19 cellular contexts compared by ENCODE assay signal in the genomic region with DNA sequence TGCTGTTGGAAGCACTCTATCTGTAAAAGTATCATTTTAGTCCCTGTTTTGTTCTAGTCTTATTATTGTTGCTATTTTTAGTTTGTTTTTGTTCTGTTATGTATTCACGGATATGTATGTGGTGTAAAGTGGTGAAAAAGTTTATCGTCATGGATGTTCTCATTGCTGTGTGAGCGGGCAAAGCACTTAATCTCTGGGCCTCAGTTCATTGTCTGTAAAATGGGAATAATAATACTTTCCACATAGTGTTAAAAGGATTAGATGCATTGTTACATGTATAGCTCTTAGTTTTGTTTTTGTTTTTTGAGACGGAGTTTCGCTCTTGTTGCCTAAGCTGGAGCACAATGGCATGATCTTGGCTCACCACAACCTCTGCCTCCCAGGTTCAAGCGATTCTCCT. TPM values are rescaled to one million over a fixed set of nuclear protein-coding genes. Genes with fewer than 3 reads are reported as not detected.
DNase-seq lines count a peak whose midpoint lies in the region; ATAC-seq and TF ChIP-seq lines count a peak whose summit lies in the region.
"Had no signal": no experiment of that assay in that cellular context is flagged by ENCODE, and none has a peak within 500 bp of the region (broad histone marks: within the 10 kb centered on the region; RNA-seq: fewer than 3 reads in every experiment).

No MANE protein-coding gene starts in this region.

- H2BK5ac ChIP-seq in trophoblast cell (ENCODE audit: low read depth, low read length, poor library complexity), result no peak overlapping the region

- H3K14ac ChIP-seq in trophoblast cell (ENCODE audit: low read length), result no peak overlapping the region

- H4K12ac ChIP-seq in trophoblast cell (ENCODE audit: low read depth, low read length), result no peak overlapping the region

- H3K27me3 Mint-ChIP-seq in activated T-cell treated with anti-CD3 and anti-CD28 coated beads, Interleukin-2, amount 50 U/mL, for 24 hours, result no peaks in the 10 kb centered on the region
- H3K27me3 Mint-ChIP-seq in Caco-2 (ENCODE audit: insufficient read depth, unreplicated experiment) (no peaks in the 10 kb centered on the region), activated B cell treated with CpG ODN at 0.5 μM for 24 hours (no peaks in the 10 kb centered on the region)

- H3K79me1 ChIP-seq in trophoblast cell (ENCODE audit: low read length), result no peaks in the 10 kb centered on the region

- no peaks in the 10 kb centered on the region; the same call in 1 of the 2 replicates for H3K36me3 ChIP-seq in Caco-2 (ENCODE audit: control insufficient read depth, insufficient read depth, low read length)
- peaks cover 4 to 7% of the 10 kb centered on the region in 2 experiments for H3K36me3 ChIP-seq in trophoblast cell (ENCODE audit: control insufficient read depth in 1 of 2, insufficient read depth in 2 of 2, low read length in 2 of 2)

- POLR2A ChIA-PET in Caco-2 (lab: Charles Lee), result no interaction called here
- POLR2A ChIA-PET in activated B cell treated with CpG ODN at 0.5 μM for 24 hours (lab: Charles Lee), result no interaction called here

- no peaks in the 10 kb centered on the region for H3K9me3 Mint-ChIP-seq in activated T-cell treated with anti-CD3 and anti-CD28 coated beads, Interleukin-2, amount 50 U/mL, for 24 hours
- H3K9me3 Mint-ChIP-seq in Caco-2 (ENCODE audit: unreplicated experiment) (no peaks in the 10 kb centered on the region), activated B cell treated with CpG ODN at 0.5 μM for 24 hours (no peaks in the 10 kb centered on the region)

- H3K4me1 Mint-ChIP-seq in activated T-cell treated with anti-CD3 and anti-CD28 coated beads, Interleukin-2, amount 50 U/mL, for 24 hours (ENCODE audit: low read depth), result peaks cover 45% of the 10 kb centered on the region
- H3K4me1 Mint-ChIP-seq in Caco-2 (ENCODE audit: low read depth, unreplicated experiment) (no peaks in the 10 kb centered on the region), activated B cell treated with CpG ODN at 0.5 μM for 24 hours (peaks cover 24% of the 10 kb centered on the region)

- H3K23ac ChIP-seq in trophoblast cell (ENCODE audit: low read length), result no peak overlapping the region

- WGBS in trophoblast cell (ENCODE audit: extremely low coverage, insufficient coverage, insufficient read length), result no CpG with 5 or more reads among the region's 6 CpGs

- no peak overlapping the region for H4K91ac ChIP-seq in trophoblast cell (ENCODE audit: low read depth, low read length)

- H3K27ac ChIP-seq in trophoblast cell (ENCODE audit: low read depth, low read length), result no peak overlapping the region
- H3K27ac ChIP-seq: Peyer's patch had no signal

- H3K4me1 ChIP-seq in Caco-2 (no peaks in the 10 kb centered on the region), trophoblast cell (ENCODE audit: control insufficient read depth in 1 of 2, insufficient read depth in 2 of 2, low read length in 2 of 2) (no peaks in the 10 kb centered on the region)
- H3K4me1 ChIP-seq: Peyer's patch had no signal

- CTCF ChIA-PET in Caco-2 (lab: Charles Lee) (no interaction called here), activated B cell treated with CpG ODN at 0.5 μM for 24 hours (lab: Charles Lee) (no interaction called here)

- H3K4me3 ChIP-seq in Caco-2 (ENCODE audit: low read depth, low read length) (no peak overlapping the region), trophoblast cell (ENCODE audit: low read depth, low read length) (no peak overlapping the region)
- H3K4me3 ChIP-seq: Peyer's patch had no signal

- peaks cover 51% of the 10 kb centered on the region for H3K36me3 Mint-ChIP-seq in activated T-cell treated with anti-CD3 and anti-CD28 coated beads, Interleukin-2, amount 50 U/mL, for 24 hours (ENCODE audit: low read depth)
- H3K36me3 Mint-ChIP-seq in Caco-2 (ENCODE audit: insufficient read depth, unreplicated experiment) (peaks cover 30% of the 10 kb centered on the region), activated B cell treated with CpG ODN at 0.5 μM for 24 hours (ENCODE audit: low read depth) (peaks cover 30% of the 10 kb centered on the region)

- ATAC-seq in activated B cell treated with CpG ODN at 0.5 μM for 24 hours (ENCODE audit: low read depth), result no peak
- ATAC-seq in HG03439 (IDR thresholded peaks at IDR 0.05; ENCODE audit: unreplicated experiment), result no peak
- ATAC-seq in HG03175 (IDR thresholded peaks at IDR 0.05; ENCODE audit: unreplicated experiment), result no peak
- ATAC-seq: HCT116 had no signal

- H3K4me2 ChIP-seq in trophoblast cell (ENCODE audit: low read length), result no peak overlapping the region

- no peak overlapping the region for H2AFZ ChIP-seq in trophoblast cell (ENCODE audit: insufficient read depth, low read length, poor library complexity)

- no peak for TF ChIP-seq CTCF in Caco-2 (IDR thresholded peaks at IDR 0.05; ENCODE audit: insufficient read depth in 1 of 2, low read depth in 1 of 2, low read length in 1 of 2, severe bottlenecking in 1 of 2, unreplicated experiment in 1 of 2)
- no peak for TF ChIP-seq CTCF in activated B cell treated with CpG ODN at 0.5 μM for 24 hours (IDR thresholded peaks at IDR 0.05)

- H3K79me2 ChIP-seq in trophoblast cell (ENCODE audit: control insufficient read depth, insufficient read depth, low read length, poor library complexity), result peaks cover 7% of the 10 kb centered on the region

- no peak overlapping the region for H2BK12ac ChIP-seq in trophoblast cell (ENCODE audit: low read length)

- no peak for DNase-seq in activated T-cell treated with anti-CD3 and anti-CD28 coated beads, Interleukin-2, amount 50 U/mL, for 24 hours
- no peak for DNase-seq in activated T-cell treated with anti-CD3 and anti-CD28 coated beads for 4 hours
- no peak for DNase-seq in Caco-2
- DNase-seq in activated B cell treated with CpG ODN at 0.5 μM for 24 hours, result no peak
- DNase-seq in trophoblast cell, result no peak
- no peak for DNase-seq in cardiac septum (ENCODE audit: low spot score)
- DNase-seq: 8988T, DMS53, GOT3, KBM-7, MM.1S, NCI-H2029, NCI-H446, NCI-H524 treated with DMSO at 0.1 percent for 48 hours, Peyer's patch, SHP77 treated with DMSO at 0.1 percent for 48 hours had no signal

- no peaks in the 10 kb centered on the region for H3K9me3 ChIP-seq in Caco-2
- no peaks in the 10 kb centered on the region for H3K9me3 ChIP-seq in trophoblast cell (ENCODE audit: insufficient read depth, low read depth, low read length)
- H3K9me3 ChIP-seq: Peyer's patch had no signal

- intact Hi-C loops in Caco-2 (cut with micrococcal nuclease; ENCODE audit: unreplicated experiment), result no loop called here
- intact Hi-C loops in activated B cell treated with CpG ODN at 0.5 μM for 24 hours (cut with micrococcal nuclease), result no loop called here
- intact Hi-C loops in cardiac septum (cut with DNase I), result no loop called here

- H3K27me3 ChIP-seq in Caco-2 (replicated peaks; ENCODE audit: control insufficient read depth, insufficient read depth, low read length), result no peaks in the 10 kb centered on the region
- H3K27me3 ChIP-seq in trophoblast cell (ENCODE audit: insufficient read depth, low read length), result no peaks in the 10 kb centered on the region
- H3K27me3 ChIP-seq: Peyer's patch had no signal

- H3K27ac Mint-ChIP-seq in activated T-cell treated with anti-CD3 and anti-CD28 coated beads, Interleukin-2, amount 50 U/mL, for 24 hours, result peak overlapping the region; percentile 55
- H3K27ac Mint-ChIP-seq in Caco-2 (ENCODE audit: unreplicated experiment) (no peak overlapping the region), activated B cell treated with CpG ODN at 0.5 μM for 24 hours (peak overlapping the region; percentile 10)

- H3K4ac ChIP-seq in trophoblast cell (ENCODE audit: low read depth, low read length), result peak overlapping the region; percentile 47

- BruUV-seq in Caco-2 (replicated peaks; lab: Mats Ljungman, UMichigan), result TSS peak; percentile 4

- H4K8ac ChIP-seq in trophoblast cell (ENCODE audit: low read depth, low read length), result no peak overlapping the region

- no peak overlapping the region for H2AK5ac ChIP-seq in trophoblast cell (ENCODE audit: low read length)

- H2BK120ac ChIP-seq in trophoblast cell (ENCODE audit: insufficient read depth, low read length, poor library complexity), result no peak overlapping the region

- H3K18ac ChIP-seq in trophoblast cell (ENCODE audit: low read length), result no peak overlapping the region

- H3K4me3 Mint-ChIP-seq in activated T-cell treated with anti-CD3 and anti-CD28 coated beads, Interleukin-2, amount 50 U/mL, for 24 hours, result no peak overlapping the region
- H3K4me3 Mint-ChIP-seq in Caco-2 (ENCODE audit: unreplicated experiment) (no peak overlapping the region), activated B cell treated with CpG ODN at 0.5 μM for 24 hours (no peak overlapping the region)

- H3K9ac ChIP-seq in trophoblast cell (ENCODE audit: low read length), result no peak overlapping the region

RNA-seq across cellular contexts. Expression of a gene that starts 19.8 kb away (rescaled TPM):
- total RNA-seq in Caco-2 (2022) (87.7 and 93.1 TPM in 2 replicates), activated B cell treated with CpG ODN at 0.5 μM for 24 hours (55.1 and 55.5 TPM in 2 replicates), cardiac septum (64.8 TPM)
- polyA plus RNA-seq in trophoblast cell (2013), result 24.7 and 29.0 TPM in 2 replicates
